Comparison of ENCODE assay signal across 1 cellular context in the genomic region with DNA sequence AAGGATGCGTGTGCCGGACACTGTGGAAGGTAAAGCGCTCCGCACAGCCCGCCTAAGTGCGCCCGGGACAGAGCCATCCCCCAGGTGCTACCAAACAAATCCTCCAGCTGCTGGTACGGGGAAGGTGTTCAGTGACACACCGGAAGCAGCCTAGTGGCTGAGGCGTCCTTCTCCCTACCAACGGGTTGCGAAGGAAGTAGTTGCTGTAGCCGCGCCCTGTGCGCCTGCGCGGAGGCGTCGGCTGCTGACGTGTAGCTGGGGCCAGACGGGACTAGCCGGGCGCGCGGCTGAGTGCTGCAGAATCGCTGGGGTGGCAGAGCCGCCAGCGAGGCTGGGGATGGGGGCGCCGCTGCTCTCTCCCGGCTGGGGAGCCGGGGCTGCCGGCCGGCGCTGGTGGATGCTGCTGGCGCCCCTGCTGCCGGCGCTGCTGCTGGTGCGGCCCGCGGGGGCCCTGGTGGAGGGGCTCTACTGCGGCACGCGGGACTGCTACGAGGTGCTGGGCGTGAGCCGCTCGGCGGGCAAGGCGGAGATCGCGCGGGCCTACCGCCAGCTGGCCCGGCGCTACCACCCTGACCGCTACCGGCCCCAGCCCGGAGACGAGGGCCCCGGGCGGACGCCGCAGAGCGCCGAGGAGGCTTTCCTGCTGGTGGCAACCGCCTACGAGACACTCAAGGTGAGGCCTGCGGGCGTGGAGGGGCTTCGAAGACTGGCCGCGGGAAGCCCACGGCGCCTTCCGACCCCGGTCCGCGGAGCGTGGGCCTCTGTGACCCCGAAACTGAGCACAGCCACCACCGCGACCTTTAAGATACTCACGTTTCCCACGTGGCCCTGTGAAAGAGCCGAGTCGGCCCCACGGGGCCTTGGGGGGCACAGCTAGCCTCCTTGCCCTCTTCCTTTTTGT.
TF ChIP-seq lines count a peak whose summit lies in the region.

TSS of gene DNAJC25 (plus strand) at position 264 of the 901 bp plus-strand sequence. CDS start at position 338, 74 bp downstream.

TF ChIP-seq in GM12878, 131 proteins besides CTCF, POLR2A, EP300 and RAD21 (continued from another document):
- TF ChIP-seq, protein P1, sequence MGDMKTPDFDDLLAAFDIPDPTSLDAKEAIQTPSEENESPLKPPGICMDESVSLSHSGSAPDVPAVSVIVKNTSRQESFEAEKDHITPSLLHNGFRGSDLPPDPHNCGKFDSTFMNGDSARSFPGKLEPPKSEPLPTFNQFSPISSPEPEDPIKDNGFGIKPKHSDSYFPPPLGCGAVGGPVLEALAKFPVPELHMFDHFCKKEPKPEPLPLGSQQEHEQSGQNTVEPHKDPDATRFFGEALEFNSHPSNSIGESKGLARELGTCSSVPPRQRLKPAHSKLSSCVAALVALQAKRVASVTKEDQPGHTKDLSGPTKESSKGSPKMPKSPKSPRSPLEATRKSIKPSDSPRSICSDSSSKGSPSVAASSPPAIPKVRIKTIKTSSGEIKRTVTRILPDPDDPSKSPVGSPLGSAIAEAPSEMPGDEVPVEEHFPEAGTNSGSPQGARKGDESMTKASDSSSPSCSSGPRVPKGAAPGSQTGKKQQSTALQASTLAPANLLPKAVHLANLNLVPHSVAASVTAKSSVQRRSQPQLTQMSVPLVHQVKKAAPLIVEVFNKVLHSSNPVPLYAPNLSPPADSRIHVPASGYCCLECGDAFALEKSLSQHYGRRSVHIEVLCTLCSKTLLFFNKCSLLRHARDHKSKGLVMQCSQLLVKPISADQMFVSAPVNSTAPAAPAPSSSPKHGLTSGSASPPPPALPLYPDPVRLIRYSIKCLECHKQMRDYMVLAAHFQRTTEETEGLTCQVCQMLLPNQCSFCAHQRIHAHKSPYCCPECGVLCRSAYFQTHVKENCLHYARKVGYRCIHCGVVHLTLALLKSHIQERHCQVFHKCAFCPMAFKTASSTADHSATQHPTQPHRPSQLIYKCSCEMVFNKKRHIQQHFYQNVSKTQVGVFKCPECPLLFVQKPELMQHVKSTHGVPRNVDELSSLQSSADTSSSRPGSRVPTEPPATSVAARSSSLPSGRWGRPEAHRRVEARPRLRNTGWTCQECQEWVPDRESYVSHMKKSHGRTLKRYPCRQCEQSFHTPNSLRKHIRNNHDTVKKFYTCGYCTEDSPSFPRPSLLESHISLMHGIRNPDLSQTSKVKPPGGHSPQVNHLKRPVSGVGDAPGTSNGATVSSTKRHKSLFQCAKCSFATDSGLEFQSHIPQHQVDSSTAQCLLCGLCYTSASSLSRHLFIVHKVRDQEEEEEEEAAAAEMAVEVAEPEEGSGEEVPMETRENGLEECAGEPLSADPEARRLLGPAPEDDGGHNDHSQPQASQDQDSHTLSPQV (IDR thresholded peaks at IDR 0.05): 0 out of 2 replicates have a peak, but pooled peaks have one; percentile 49
- TF ChIP-seq RB1 (IDR thresholded peaks at IDR 0.05; ENCODE audit: borderline replicate concordance) (peak; percentile 74), POLR2AphosphoS5 (IDR thresholded peaks at IDR 0.05; ENCODE audit: low read length) (peak; percentile 97), BMI1 (IDR thresholded peaks at IDR 0.05; ENCODE audit: borderline replicate concordance) (no peak; the same call in 1 of the 2 replicates), BACH1 (IDR thresholded peaks at IDR 0.05; ENCODE audit: borderline replicate concordance) (peak; percentile 95), LARP7 (IDR thresholded peaks at IDR 0.05) (peak; percentile 99), NBN (IDR thresholded peaks at IDR 0.05) (peak; percentile 90), IKZF2 (IDR thresholded peaks at IDR 0.05) (0 out of 4 replicates have a peak, but pooled peaks of 1 of the 2 experiments have one; percentile 35), JUNB (IDR thresholded peaks at IDR 0.05) (no peak), IKZF1 (conservative IDR thresholded peaks at IDR 0.05) (peak; percentile 86), EED (IDR thresholded peaks at IDR 0.05; ENCODE audit: low read depth) (no peak), MXI1 (IDR thresholded peaks at IDR 0.05; ENCODE audit: low read depth, low read length) (peak; percentile 97), DPF2 (IDR thresholded peaks at IDR 0.05) (peak; percentile 89), SP1 (IDR thresholded peaks at IDR 0.05; ENCODE audit: low read depth, low read length) (peak; percentile 26), HDGF (IDR thresholded peaks at IDR 0.05) (peak; percentile 85; the same call in 1 of the 2 replicates), GATAD2B (conservative IDR thresholded peaks at IDR 0.05; ENCODE audit: low read depth) (peak; percentile 93), SIX5 (IDR thresholded peaks at IDR 0.05; ENCODE audit: low read depth, low read length, severe bottlenecking) (peak; percentile 45), FOXK2 (IDR thresholded peaks at IDR 0.05) (peak; percentile 63; the same call in 1 of the 2 replicates), TCF12 (IDR thresholded peaks at IDR 0.05; ENCODE audit: low read depth, low read length) (peak; percentile 91), SPI1 (IDR thresholded peaks at IDR 0.05; ENCODE audit: borderline replicate concordance, insufficient read depth, low read depth, low read length) (peak; percentile 10; the same call in 1 of the 2 replicates), ZBTB33 (IDR thresholded peaks at IDR 0.05) (no peak), ZSCAN29 (IDR thresholded peaks at IDR 0.05) (no peak), HCFC1 (IDR thresholded peaks at IDR 0.05; ENCODE audit: low read length) (peak; percentile 77), ZNF217 (IDR thresholded peaks at IDR 0.05) (peak; percentile 76), RFX5 (IDR thresholded peaks at IDR 0.05; ENCODE audit: low read depth, low read length) (peak; percentile 47; the same call in 1 of the 2 replicates), MAX (IDR thresholded peaks at IDR 0.05; ENCODE audit: low read depth, low read length) (no peak; the same call in 1 of the 2 replicates), SIN3A (IDR thresholded peaks at IDR 0.05; ENCODE audit: low read depth, low read length) (peak; percentile 98), HDAC6 (IDR thresholded peaks at IDR 0.05; ENCODE audit: unreplicated experiment) (peak; percentile 94), POU2F2 (IDR thresholded peaks at IDR 0.05; ENCODE audit: borderline replicate concordance, low read depth, low read length) (peak; percentile 94; the same call in 2 of the 3 replicates)
- TF ChIP-seq, protein P2, sequence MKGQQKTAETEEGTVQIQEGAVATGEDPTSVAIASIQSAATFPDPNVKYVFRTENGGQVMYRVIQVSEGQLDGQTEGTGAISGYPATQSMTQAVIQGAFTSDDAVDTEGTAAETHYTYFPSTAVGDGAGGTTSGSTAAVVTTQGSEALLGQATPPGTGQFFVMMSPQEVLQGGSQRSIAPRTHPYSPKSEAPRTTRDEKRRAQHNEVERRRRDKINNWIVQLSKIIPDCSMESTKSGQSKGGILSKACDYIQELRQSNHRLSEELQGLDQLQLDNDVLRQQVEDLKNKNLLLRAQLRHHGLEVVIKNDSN (IDR thresholded peaks at IDR 0.05; ENCODE audit: borderline replicate concordance, extremely low read length, insufficient read depth, low read depth, low read length): no peak
- TF ChIP-seq, protein P3, sequence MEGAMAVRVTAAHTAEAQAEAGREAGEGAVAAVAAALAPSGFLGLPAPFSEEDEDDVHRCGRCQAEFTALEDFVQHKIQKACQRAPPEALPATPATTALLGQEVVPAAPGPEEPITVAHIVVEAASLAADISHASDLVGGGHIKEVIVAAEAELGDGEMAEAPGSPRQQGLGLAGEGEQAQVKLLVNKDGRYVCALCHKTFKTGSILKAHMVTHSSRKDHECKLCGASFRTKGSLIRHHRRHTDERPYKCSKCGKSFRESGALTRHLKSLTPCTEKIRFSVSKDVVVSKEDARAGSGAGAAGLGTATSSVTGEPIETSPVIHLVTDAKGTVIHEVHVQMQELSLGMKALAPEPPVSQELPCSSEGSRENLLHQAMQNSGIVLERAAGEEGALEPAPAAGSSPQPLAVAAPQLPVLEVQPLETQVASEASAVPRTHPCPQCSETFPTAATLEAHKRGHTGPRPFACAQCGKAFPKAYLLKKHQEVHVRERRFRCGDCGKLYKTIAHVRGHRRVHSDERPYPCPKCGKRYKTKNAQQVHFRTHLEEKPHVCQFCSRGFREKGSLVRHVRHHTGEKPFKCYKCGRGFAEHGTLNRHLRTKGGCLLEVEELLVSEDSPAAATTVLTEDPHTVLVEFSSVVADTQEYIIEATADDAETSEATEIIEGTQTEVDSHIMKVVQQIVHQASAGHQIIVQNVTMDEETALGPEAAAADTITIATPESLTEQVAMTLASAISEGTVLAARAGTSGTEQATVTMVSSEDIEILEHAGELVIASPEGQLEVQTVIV (IDR thresholded peaks at IDR 0.05; ENCODE audit: borderline replicate concordance, partially characterized antibody): no peak
- TF ChIP-seq, protein P4, sequence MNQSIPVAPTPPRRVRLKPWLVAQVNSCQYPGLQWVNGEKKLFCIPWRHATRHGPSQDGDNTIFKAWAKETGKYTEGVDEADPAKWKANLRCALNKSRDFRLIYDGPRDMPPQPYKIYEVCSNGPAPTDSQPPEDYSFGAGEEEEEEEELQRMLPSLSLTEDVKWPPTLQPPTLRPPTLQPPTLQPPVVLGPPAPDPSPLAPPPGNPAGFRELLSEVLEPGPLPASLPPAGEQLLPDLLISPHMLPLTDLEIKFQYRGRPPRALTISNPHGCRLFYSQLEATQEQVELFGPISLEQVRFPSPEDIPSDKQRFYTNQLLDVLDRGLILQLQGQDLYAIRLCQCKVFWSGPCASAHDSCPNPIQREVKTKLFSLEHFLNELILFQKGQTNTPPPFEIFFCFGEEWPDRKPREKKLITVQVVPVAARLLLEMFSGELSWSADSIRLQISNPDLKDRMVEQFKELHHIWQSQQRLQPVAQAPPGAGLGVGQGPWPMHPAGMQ (IDR thresholded peaks at IDR 0.05; ENCODE audit: borderline replicate concordance): no peak
- TF ChIP-seq, protein P5, sequence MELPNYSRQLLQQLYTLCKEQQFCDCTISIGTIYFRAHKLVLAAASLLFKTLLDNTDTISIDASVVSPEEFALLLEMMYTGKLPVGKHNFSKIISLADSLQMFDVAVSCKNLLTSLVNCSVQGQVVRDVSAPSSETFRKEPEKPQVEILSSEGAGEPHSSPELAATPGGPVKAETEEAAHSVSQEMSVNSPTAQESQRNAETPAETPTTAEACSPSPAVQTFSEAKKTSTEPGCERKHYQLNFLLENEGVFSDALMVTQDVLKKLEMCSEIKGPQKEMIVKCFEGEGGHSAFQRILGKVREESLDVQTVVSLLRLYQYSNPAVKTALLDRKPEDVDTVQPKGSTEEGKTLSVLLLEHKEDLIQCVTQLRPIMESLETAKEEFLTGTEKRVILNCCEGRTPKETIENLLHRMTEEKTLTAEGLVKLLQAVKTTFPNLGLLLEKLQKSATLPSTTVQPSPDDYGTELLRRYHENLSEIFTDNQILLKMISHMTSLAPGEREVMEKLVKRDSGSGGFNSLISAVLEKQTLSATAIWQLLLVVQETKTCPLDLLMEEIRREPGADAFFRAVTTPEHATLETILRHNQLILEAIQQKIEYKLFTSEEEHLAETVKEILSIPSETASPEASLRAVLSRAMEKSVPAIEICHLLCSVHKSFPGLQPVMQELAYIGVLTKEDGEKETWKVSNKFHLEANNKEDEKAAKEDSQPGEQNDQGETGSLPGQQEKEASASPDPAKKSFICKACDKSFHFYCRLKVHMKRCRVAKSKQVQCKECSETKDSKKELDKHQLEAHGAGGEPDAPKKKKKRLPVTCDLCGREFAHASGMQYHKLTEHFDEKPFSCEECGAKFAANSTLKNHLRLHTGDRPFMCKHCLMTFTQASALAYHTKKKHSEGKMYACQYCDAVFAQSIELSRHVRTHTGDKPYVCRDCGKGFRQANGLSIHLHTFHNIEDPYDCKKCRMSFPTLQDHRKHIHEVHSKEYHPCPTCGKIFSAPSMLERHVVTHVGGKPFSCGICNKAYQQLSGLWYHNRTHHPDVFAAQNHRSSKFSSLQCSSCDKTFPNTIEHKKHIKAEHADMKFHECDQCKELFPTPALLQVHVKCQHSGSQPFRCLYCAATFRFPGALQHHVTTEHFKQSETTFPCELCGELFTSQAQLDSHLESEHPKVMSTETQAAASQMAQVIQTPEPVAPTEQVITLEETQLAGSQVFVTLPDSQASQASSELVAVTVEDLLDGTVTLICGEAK (IDR thresholded peaks at IDR 0.05; ENCODE audit: borderline replicate concordance): peak; percentile 98
- TF ChIP-seq, protein P6, sequence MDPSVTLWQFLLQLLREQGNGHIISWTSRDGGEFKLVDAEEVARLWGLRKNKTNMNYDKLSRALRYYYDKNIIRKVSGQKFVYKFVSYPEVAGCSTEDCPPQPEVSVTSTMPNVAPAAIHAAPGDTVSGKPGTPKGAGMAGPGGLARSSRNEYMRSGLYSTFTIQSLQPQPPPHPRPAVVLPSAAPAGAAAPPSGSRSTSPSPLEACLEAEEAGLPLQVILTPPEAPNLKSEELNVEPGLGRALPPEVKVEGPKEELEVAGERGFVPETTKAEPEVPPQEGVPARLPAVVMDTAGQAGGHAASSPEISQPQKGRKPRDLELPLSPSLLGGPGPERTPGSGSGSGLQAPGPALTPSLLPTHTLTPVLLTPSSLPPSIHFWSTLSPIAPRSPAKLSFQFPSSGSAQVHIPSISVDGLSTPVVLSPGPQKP (IDR thresholded peaks at IDR 0.05; ENCODE audit: low read depth, low read length): 0 out of 2 replicates have a peak, but pooled peaks have one; percentile 31
TF ChIP-seq in GM12878: peak in this region for 61.
